8 cellular contexts compared by ENCODE assay signal in genomic region chr4:6926681-6927478, GRCh38. TPM values are rescaled to one million over a fixed set of nuclear protein-coding genes. Genes with fewer than 3 reads are reported as not detected.
DNase-seq lines count a peak whose midpoint lies in the region; ATAC-seq and TF ChIP-seq lines count a peak whose summit lies in the region.

No MANE protein-coding gene starts in this region.

- H3K4me3 ChIP-seq in heart left ventricle (peak overlapping the region in 1 of 12 donors; percentile 27), vagina (no peak overlapping the region)

- ATAC-seq in heart left ventricle = peak in 3 of 4 donors; percentile 28 to 36 (median 35)
- no peak for ATAC-seq in HG03457 (IDR thresholded peaks at IDR 0.05; ENCODE audit: unreplicated experiment)

- TF ChIP-seq CTCF in heart left ventricle (IDR thresholded peaks at IDR 0.05) (no peak), vagina (IDR thresholded peaks at IDR 0.05) (no peak)

- WGBS in heart left ventricle, 4 donors = 72 to 76% (median 75%) methylated on average over 12 to 13 of the region's 13 CpGs

- H3K36me3 ChIP-seq in heart left ventricle (peaks cover 0 to 24% (median 12%) of the 10 kb centered on the region in 9 donors), vagina (peaks cover 0 to 7% of the 10 kb centered on the region in 2 donors)

- intact Hi-C loops in heart left ventricle (cut with DNase I) (no loop called here), vagina (cut with DNase I) (no loop called here)

- peak; percentile 77 for DNase-seq in HT-29 (ENCODE audit: low spot score)
- peak; percentile 65 for DNase-seq in activated CD8-positive, alpha-beta memory T cell treated with anti-CD3 and anti-CD28 coated beads, Interleukin-2, amount 50 U/mL, for 4 hours
- DNase-seq in heart left ventricle = peak in 2 of 5 donors; percentile 58 to 73
- DNase-seq in stimulated activated CD4-positive, alpha-beta T cell treated with anti-CD3 and anti-CD28 coated beads, Interleukin-15, amount 100 ng/mL, for 24 hours = peak; percentile 72
- no peak for DNase-seq in midbrain (lab: John Stamatoyannopoulos, UW)
- DNase-seq in vagina (ENCODE audit: extremely low spot score in 2 of 2) = no peak
- no peak for DNase-seq in NCI-H187 (lab: John Stamatoyannopoulos, UW)

- H3K27ac ChIP-seq in heart left ventricle (peak overlapping the region in 8 of 12 donors; percentile 30 to 96 (median 40)), vagina (no peak overlapping the region)

- H3K27me3 ChIP-seq in heart left ventricle (no peaks in the 10 kb centered on the region), vagina (no peaks in the 10 kb centered on the region)

- TF ChIP-seq POLR2A in heart left ventricle (IDR thresholded peaks at IDR 0.05) = peak in 1 of 2 donors; percentile 40
- peak in 1 of 2 donors; percentile 11 for TF ChIP-seq POLR2A in vagina (IDR thresholded peaks at IDR 0.05)

- H3K9me3 ChIP-seq in heart left ventricle (no peaks in the 10 kb centered on the region), vagina (no peaks in the 10 kb centered on the region)

- H3K4me1 ChIP-seq in heart left ventricle (peaks cover 0 to 81% (median 26%) of the 10 kb centered on the region in 12 donors), vagina (peaks cover 33% of the 10 kb centered on the region)

RNA-seq across cellular contexts. Expression of gene TBC1D14, which starts 17.3 kb away (rescaled TPM):
- total RNA-seq in HT-29 (2014; rRNA removed; shearing (Covaris generic)) = 54.5 and 58.5 TPM in 2 replicates
- 10 to 100 TPM; 31.3 to 51.0 (median 34.5) TPM for total RNA-seq in heart left ventricle
- 10 to 100 TPM in 1 of 2 donors, 1 to 10 TPM in 1; 9.8 to 32.0 TPM for polyA plus RNA-seq in heart left ventricle
- 35.4 TPM for total RNA-seq in vagina

Comparison
In these comparisons a context has a peak if more than half of its experiments do, and no peak if none do; other contexts are left out.
1. DNase-seq: peak in HT-29 (single experiment), activated CD8-positive, alpha-beta memory T cell treated with anti-CD3 and anti-CD28 coated beads, Interleukin-2, amount 50 U/mL, for 4 hours (single experiment) and stimulated activated CD4-positive, alpha-beta T cell treated with anti-CD3 and anti-CD28 coated beads, Interleukin-15, amount 100 ng/mL, for 24 hours (single experiment); none in midbrain (single experiment), vagina (0 of 2) and NCI-H187 (0 of 2).